In the genomic region with DNA sequence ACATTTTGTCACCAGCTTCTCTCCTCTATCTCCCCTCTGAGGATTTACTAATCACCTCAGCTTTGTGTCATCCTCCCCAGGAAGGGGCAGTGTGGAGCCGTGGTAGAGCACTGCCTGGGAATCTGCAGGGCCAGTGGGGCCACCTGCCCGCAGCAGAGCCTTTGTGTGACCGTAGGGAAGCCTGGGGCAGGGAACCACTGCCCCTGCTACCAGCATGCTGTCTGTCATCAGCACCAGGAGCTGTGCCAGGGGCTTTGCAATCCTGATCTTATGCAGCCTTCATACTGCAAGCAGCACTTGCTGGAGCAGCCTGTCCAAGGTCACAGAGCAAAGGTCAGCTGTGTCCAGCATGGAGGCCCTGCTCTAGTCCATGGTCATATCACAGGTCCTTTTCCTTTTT, we compare ENCODE assay signal across 1 cellular context.
TF ChIP-seq lines count a peak whose summit lies in the region.

No MANE protein-coding gene starts in this region.

TF ChIP-seq in SK-N-SH, 30 proteins besides CTCF, POLR2A, EP300 and RAD21:
- TF ChIP-seq RCOR1 (IDR thresholded peaks at IDR 0.05; ENCODE audit: low read length) (0 out of 2 replicates have a peak, but pooled peaks have one; percentile 17), TAF1 (IDR thresholded peaks at IDR 0.05; ENCODE audit: borderline replicate concordance, low read depth, low read length) (no peak), MXI1 (IDR thresholded peaks at IDR 0.05; ENCODE audit: low read depth, low read length) (no peak), CHD2 (IDR thresholded peaks at IDR 0.05; ENCODE audit: low read length, partially characterized antibody) (no peak), TCF12 (IDR thresholded peaks at IDR 0.05) (no peak), RFX5 (IDR thresholded peaks at IDR 0.05; ENCODE audit: low read length) (no peak), SMC3 (IDR thresholded peaks at IDR 0.05; ENCODE audit: low read depth, low read length) (peak; percentile 59), GABPA (IDR thresholded peaks at IDR 0.05; ENCODE audit: low read depth) (no peak), MEF2A (IDR thresholded peaks at IDR 0.05; ENCODE audit: borderline replicate concordance, low read depth) (no peak), FOXJ3 (CRISPR knock-in tag; IDR thresholded peaks at IDR 0.05) (no peak)
- TF ChIP-seq, protein P1, sequence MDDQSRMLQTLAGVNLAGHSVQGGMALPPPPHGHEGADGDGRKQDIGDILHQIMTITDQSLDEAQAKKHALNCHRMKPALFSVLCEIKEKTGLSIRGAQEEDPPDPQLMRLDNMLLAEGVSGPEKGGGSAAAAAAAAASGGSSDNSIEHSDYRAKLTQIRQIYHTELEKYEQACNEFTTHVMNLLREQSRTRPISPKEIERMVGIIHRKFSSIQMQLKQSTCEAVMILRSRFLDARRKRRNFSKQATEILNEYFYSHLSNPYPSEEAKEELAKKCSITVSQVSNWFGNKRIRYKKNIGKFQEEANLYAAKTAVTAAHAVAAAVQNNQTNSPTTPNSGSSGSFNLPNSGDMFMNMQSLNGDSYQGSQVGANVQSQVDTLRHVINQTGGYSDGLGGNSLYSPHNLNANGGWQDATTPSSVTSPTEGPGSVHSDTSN (IDR thresholded peaks at IDR 0.05), result no peak
- TF ChIP-seq, protein P2, sequence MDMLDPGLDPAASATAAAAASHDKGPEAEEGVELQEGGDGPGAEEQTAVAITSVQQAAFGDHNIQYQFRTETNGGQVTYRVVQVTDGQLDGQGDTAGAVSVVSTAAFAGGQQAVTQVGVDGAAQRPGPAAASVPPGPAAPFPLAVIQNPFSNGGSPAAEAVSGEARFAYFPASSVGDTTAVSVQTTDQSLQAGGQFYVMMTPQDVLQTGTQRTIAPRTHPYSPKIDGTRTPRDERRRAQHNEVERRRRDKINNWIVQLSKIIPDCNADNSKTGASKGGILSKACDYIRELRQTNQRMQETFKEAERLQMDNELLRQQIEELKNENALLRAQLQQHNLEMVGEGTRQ (IDR thresholded peaks at IDR 0.05; ENCODE audit: borderline replicate concordance, low read depth, low read length), result no peak
